1 cellular context compared by ENCODE assay signal in genomic region chr4:7063362-7063761, GRCh38.
TF ChIP-seq lines count a peak whose summit lies in the region.

No MANE protein-coding gene starts in this region.

TF ChIP-seq in K562, 482 proteins besides CTCF, POLR2A, EP300 and RAD21:
- TF ChIP-seq ZNF3 (CRISPR knock-in tag; IDR thresholded peaks at IDR 0.05): no peak
- no peak for TF ChIP-seq EHMT2 (IDR thresholded peaks at IDR 0.05)
- no peak for TF ChIP-seq ZNF253 (CRISPR knock-in tag; conservative IDR thresholded peaks at IDR 0.05)
- TF ChIP-seq HBP1 (CRISPR knock-in tag; IDR thresholded peaks at IDR 0.05): no peak
- peak; percentile 64 for TF ChIP-seq NFIC (IDR thresholded peaks at IDR 0.05)
TF ChIP-seq in K562: peak in this region for 1.
